13 cellular contexts compared by ENCODE assay signal in the genomic region with DNA sequence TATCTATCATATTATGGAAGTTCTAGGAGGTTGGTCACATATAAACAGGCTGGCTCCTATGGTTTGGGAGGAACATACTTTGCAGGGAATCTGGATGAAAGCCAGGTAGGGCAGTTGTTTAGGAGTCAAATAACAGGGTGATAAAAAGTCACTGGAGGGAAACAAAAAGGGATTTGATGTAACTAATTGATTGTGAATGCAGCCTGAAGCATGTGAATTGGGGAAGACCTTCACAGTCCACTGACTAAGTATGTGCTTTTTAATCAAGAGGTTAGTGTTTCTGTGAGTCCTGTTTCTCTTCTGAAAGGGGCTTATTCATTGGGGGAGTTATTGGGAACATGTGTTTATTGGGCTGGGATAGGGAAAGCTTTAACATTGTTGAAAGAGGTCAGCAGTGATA. TPM values are rescaled to one million over a fixed set of nuclear protein-coding genes. Genes with fewer than 3 reads are reported as not detected.
DNase-seq lines count a peak whose midpoint lies in the region; ATAC-seq and TF ChIP-seq lines count a peak whose summit lies in the region.
"Had no signal": no experiment of that assay in that cellular context is flagged by ENCODE, and none has a peak within 500 bp of the region (broad histone marks: within the 10 kb centered on the region; RNA-seq: fewer than 3 reads in every experiment).

No MANE protein-coding gene starts in this region.

- no peak overlapping the region for H3K27ac ChIP-seq in body of pancreas
- H3K27ac ChIP-seq in MM.1S (ENCODE audit: low read length): no peak overlapping the region
- H3K27ac ChIP-seq: skin epidermis had no signal

- TF ChIP-seq CTCF in fibroblast of the aortic adventitia (IDR thresholded peaks at IDR 0.05; ENCODE audit: insufficient read depth, low read length): no peak
- TF ChIP-seq CTCF in body of pancreas (IDR thresholded peaks at IDR 0.05): no peak
- TF ChIP-seq CTCF in MM.1S (IDR thresholded peaks at IDR 0.05; ENCODE audit: low read length): no peak

- no peaks in the 10 kb centered on the region for H3K27me3 Mint-ChIP-seq in activated CD4-positive, alpha-beta memory T cell treated with anti-CD3 and anti-CD28 coated beads for 36 hours
- H3K27me3 Mint-ChIP-seq: activated naive CD4-positive, alpha-beta T cell treated with anti-CD3 and anti-CD28 coated beads, Interleukin-2, amount 10 ng/mL, durations not matched to agents 7 days and 5 days had no signal

- in situ Hi-C loops in Caki2 (cut with HindIII; ENCODE audit: low pct_unique_long_range_greater_than_20kb, low sequenced_read_pairs): no loop called here

- H3K27me3 ChIP-seq in body of pancreas (no peaks in the 10 kb centered on the region), MM.1S (replicated peaks; ENCODE audit: insufficient read depth, low read length) (no peaks in the 10 kb centered on the region)

- no peaks in the 10 kb centered on the region for H3K4me1 Mint-ChIP-seq in activated CD4-positive, alpha-beta memory T cell treated with anti-CD3 and anti-CD28 coated beads for 36 hours (ENCODE audit: low read depth)
- H3K4me1 Mint-ChIP-seq: activated naive CD4-positive, alpha-beta T cell treated with anti-CD3 and anti-CD28 coated beads, Interleukin-2, amount 10 ng/mL, durations not matched to agents 7 days and 5 days had no signal

- H3K9me3 Mint-ChIP-seq in activated CD4-positive, alpha-beta memory T cell treated with anti-CD3 and anti-CD28 coated beads for 36 hours: no peaks in the 10 kb centered on the region
- H3K9me3 Mint-ChIP-seq: activated naive CD4-positive, alpha-beta T cell treated with anti-CD3 and anti-CD28 coated beads, Interleukin-2, amount 10 ng/mL, durations not matched to agents 7 days and 5 days; T-helper 1 cell treated with Interleukin-12 subunit alpha and Interleukin-12 subunit beta and Interleukin-4 antibody, amounts not matched to agents 30 μg/mL and 1 μg/mL, for 36 hours had no signal

- CTCF ChIA-PET in activated CD4-positive, alpha-beta memory T cell treated with anti-CD3 and anti-CD28 coated beads for 36 hours (lab: Charles Lee): no interaction called here

- no peak for TF ChIP-seq POLR2A in body of pancreas (IDR thresholded peaks at IDR 0.05)

- DNase-seq in Caki2 (ENCODE audit: low read depth) (peak; percentile 8), M059J (ENCODE audit: low read depth) (peak; percentile 29), NCI-H69 (lab: John Stamatoyannopoulos, UW) (peak; percentile 90), fibroblast of the aortic adventitia (ENCODE audit: low read depth) (peak; percentile 24), GM03348 (ENCODE audit: low spot score) (no peak), body of pancreas (no peak), MM.1S (no peak)
- no peak for DNase-seq in activated CD4-positive, alpha-beta memory T cell treated with anti-CD3 and anti-CD28 coated beads for 36 hours
- DNase-seq: activated naive CD4-positive, alpha-beta T cell treated with anti-CD3 and anti-CD28 coated beads, Interleukin-2, amount 10 ng/mL, durations not matched to agents 7 days and 5 days; RPMI8226; stimulated activated naive CD4-positive, alpha-beta T cell treated with Interleukin-2 at 50 U/mL for 16 hours had no signal

- H3K9ac ChIP-seq in MM.1S (ENCODE audit: low read length): no peak overlapping the region

- intact Hi-C loops in body of pancreas (cut with DNase I): no loop called here
- intact Hi-C loops in activated CD4-positive, alpha-beta memory T cell treated with anti-CD3 and anti-CD28 coated beads for 36 hours (cut with micrococcal nuclease): no loop called here

- no peak overlapping the region for H3K4me3 ChIP-seq in fibroblast of the aortic adventitia (ENCODE audit: low read depth, low read length)
- no peak overlapping the region for H3K4me3 ChIP-seq in body of pancreas
- H3K4me3 ChIP-seq in MM.1S (ENCODE audit: low read length): no peak overlapping the region
- H3K4me3 ChIP-seq: skin epidermis had no signal

- H3K4me1 ChIP-seq in body of pancreas: no peaks in the 10 kb centered on the region
- no peaks in the 10 kb centered on the region for H3K4me1 ChIP-seq in MM.1S (ENCODE audit: low read length)

- no peaks in the 10 kb centered on the region for H3K36me3 Mint-ChIP-seq in activated CD4-positive, alpha-beta memory T cell treated with anti-CD3 and anti-CD28 coated beads for 36 hours
- H3K36me3 Mint-ChIP-seq: activated naive CD4-positive, alpha-beta T cell treated with anti-CD3 and anti-CD28 coated beads, Interleukin-2, amount 10 ng/mL, durations not matched to agents 7 days and 5 days had no signal

- H3K36me3 ChIP-seq in body of pancreas (replicated peaks in 1 of 2; ENCODE audit: insufficient read depth in 1 of 2, low read depth in 2 of 2): no peaks in the 10 kb centered on the region
- H3K36me3 ChIP-seq in MM.1S (replicated peaks; ENCODE audit: insufficient read depth, low read length): no peaks in the 10 kb centered on the region

- H3K9me3 ChIP-seq in body of pancreas (no peaks in the 10 kb centered on the region), MM.1S (replicated peaks; ENCODE audit: insufficient read depth, low read length) (no peaks in the 10 kb centered on the region)

- no peak overlapping the region for H2AFZ ChIP-seq in MM.1S (ENCODE audit: low read length)

- H3K27ac Mint-ChIP-seq in activated CD4-positive, alpha-beta memory T cell treated with anti-CD3 and anti-CD28 coated beads for 36 hours: no peak overlapping the region
- H3K27ac Mint-ChIP-seq: activated naive CD4-positive, alpha-beta T cell treated with anti-CD3 and anti-CD28 coated beads, Interleukin-2, amount 10 ng/mL, durations not matched to agents 7 days and 5 days; T-helper 1 cell treated with Interleukin-12 subunit alpha and Interleukin-12 subunit beta and Interleukin-4 antibody, amounts not matched to agents 30 μg/mL and 1 μg/mL, for 36 hours had no signal

- H3K4me2 ChIP-seq in MM.1S (ENCODE audit: low read depth, low read length): no peak overlapping the region

- H3K9me2 ChIP-seq in MM.1S (replicated peaks; ENCODE audit: insufficient read depth, low read length): no peaks in the 10 kb centered on the region

- H3K79me2 ChIP-seq in MM.1S (ENCODE audit: low read length): no peaks in the 10 kb centered on the region

- POLR2A ChIA-PET in activated CD4-positive, alpha-beta memory T cell treated with anti-CD3 and anti-CD28 coated beads for 36 hours (lab: Charles Lee): no interaction called here

- no peak overlapping the region for H3K4me3 Mint-ChIP-seq in activated CD4-positive, alpha-beta memory T cell treated with anti-CD3 and anti-CD28 coated beads for 36 hours
- H3K4me3 Mint-ChIP-seq: activated naive CD4-positive, alpha-beta T cell treated with anti-CD3 and anti-CD28 coated beads, Interleukin-2, amount 10 ng/mL, durations not matched to agents 7 days and 5 days; T-helper 1 cell treated with Interleukin-12 subunit alpha and Interleukin-12 subunit beta and Interleukin-4 antibody, amounts not matched to agents 30 μg/mL and 1 μg/mL, for 36 hours had no signal

- H4K20me1 ChIP-seq in MM.1S (ENCODE audit: insufficient read depth, low read length): no peaks in the 10 kb centered on the region

- H3F3A ChIP-seq in MM.1S (ENCODE audit: insufficient read depth, low read length): no peaks in the 10 kb centered on the region

- no peak for ATAC-seq in body of pancreas

RNA-seq across cellular contexts. Expression of a gene that starts 41.3 kb away (rescaled TPM):
- total RNA-seq in Caki2 (2014; rRNA removed; shearing (Covaris generic); ENCODE audit: low replicate concordance): 0.38 and 0.44 TPM in 2 replicates
- total RNA-seq in M059J (2014; rRNA removed; shearing (Covaris generic)): 1.6 and 2.1 TPM in 2 replicates
- total RNA-seq in fibroblast of the aortic adventitia (ENCODE audit: low replicate concordance): 95.4 and 106 TPM in 2 replicates
- 1 to 10 TPM; 2.1 to 2.3 TPM for total RNA-seq in body of pancreas
- total RNA-seq in activated CD4-positive, alpha-beta memory T cell treated with anti-CD3 and anti-CD28 coated beads for 36 hours: not detected

Comparison
In these comparisons a context has a peak if more than half of its experiments do, and no peak if none do; other contexts are left out.
1. DNase-seq: peak in Caki2 (single experiment), M059J (single experiment), NCI-H69 (single experiment) and fibroblast of the aortic adventitia (single experiment); none in GM03348 (single experiment), body of pancreas (0 of 4), MM.1S (single experiment) and activated CD4-positive, alpha-beta memory T cell treated with anti-CD3 and anti-CD28 coated beads for 36 hours (single experiment).
2. RNA of a gene that starts 41.3 kb away (total RNA-seq): 95.4 to 106 TPM in fibroblast of the aortic adventitia; 2.1 to 2.3 TPM in body of pancreas, 1.6 to 2.1 TPM in M059J, 0.38 to 0.44 TPM in Caki2 and not detected in activated CD4-positive, alpha-beta memory T cell treated with anti-CD3 and anti-CD28 coated beads for 36 hours; every median in the first group is over 10 times any median in the second.